1 cellular context compared by ENCODE assay signal in the genomic region with DNA sequence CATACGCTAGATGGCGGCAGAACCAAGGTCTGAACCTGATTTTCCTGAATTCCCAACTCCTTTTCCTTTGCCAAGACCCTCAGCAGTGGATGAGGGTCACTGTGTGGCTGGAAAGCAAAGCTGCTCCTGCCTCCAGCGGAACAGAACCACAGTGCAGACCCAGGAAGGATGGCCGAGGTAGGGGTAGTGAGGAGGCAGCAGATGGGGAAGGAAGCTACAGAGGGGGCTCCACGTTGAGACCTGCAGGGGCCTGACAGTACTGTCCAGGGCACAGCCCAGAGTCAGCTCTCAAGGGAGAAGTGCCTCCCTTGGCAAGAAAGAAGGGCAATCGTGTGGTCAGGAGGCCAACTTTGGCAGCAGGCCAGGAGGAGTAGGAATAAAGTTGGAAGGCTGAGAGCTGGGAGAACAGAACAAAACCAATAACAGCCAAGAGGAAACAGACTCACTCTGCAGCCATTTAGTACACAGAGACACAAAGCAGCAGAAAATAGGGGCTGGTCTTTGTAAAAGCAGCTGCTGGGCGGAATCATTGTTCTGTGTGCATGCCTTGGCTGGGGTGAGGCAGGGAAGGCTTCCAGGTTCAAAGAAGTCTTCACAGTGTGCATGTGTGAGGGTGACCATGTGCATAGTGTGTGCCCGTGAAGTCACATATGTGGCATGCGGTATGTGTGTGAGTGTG.
TF ChIP-seq lines count a peak whose summit lies in the region.

No MANE protein-coding gene starts in this region.

TF ChIP-seq in H1, 55 proteins besides CTCF, POLR2A, EP300 and RAD21 (continued from another document):
- TF ChIP-seq SP1 (IDR thresholded peaks at IDR 0.05; ENCODE audit: low read depth, low read length) = no peak
